9 cellular contexts compared by ENCODE assay signal in the genomic region with DNA sequence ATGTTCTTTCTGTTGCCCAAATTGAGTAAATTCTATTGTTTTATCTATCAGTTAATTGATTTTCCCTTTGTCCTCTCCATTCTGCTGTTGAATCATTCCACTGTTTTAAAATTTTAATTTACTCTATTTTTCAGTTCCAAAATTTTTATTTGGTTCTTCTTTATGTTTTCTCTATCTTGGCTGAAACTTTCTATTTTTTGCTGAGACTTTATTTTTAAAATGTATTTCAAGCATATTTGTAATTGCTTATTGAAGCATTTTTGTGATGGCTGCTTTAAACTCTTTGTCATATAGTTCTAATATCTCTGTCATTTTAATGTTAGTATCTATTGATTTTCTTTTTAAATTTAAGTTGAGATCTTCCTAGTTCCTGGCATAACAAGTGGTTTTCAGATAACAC.
"Had no signal": no experiment of that assay in that cellular context is flagged by ENCODE, and none has a peak within 500 bp of the region (broad histone marks: within the 10 kb centered on the region; RNA-seq: fewer than 3 reads in every experiment).

No MANE protein-coding gene starts in this region.

- H3K4me3 ChIP-seq: GM23338, HAP-1 had no signal

- ATAC-seq: GM23338, HCT116 had no signal

- H3K4me1 Mint-ChIP-seq: GM23338 had no signal

- FAIRE-seq: H1, H54 had no signal

- H3K27ac Mint-ChIP-seq: GM23338, HFFc6 had no signal

- H3K4me3 Mint-ChIP-seq: GM23338, HFFc6 had no signal

- H3K36me3 ChIP-seq: HAP-1 had no signal

- H3K4me2 ChIP-seq: GM23338 had no signal

- DNase-seq: HFFc6, IMR-90, KBM-7 had no signal

- H3K9me3 Mint-ChIP-seq: HFFc6 had no signal

- H3K4me1 ChIP-seq: HAP-1 had no signal

- H3K9me3 ChIP-seq: HAP-1 had no signal

- H3K27ac ChIP-seq: HL-60 had no signal
